In the genomic region with DNA sequence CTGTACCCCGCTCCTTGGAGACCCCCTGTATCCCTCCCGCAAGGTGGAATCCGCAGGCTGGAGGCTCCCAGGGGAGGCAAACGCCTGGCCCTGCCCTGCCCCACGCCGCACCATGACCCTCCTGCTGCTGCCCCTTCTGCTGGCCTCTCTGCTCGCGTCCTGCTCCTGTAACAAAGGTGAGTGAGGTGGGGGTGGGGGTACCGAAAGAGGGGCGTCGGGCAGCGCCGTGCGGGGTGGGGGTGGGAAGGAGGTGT, we compare ENCODE assay signal across 8 cellular contexts. TPM values are rescaled to one million over a fixed set of nuclear protein-coding genes. Genes with fewer than 3 reads are reported as not detected.
DNase-seq lines count a peak whose midpoint lies in the region; ATAC-seq and TF ChIP-seq lines count a peak whose summit lies in the region.

No MANE protein-coding gene starts in this region.

- WGBS in right cardiac atrium: under 1% methylated on average over 14 of the region's 14 CpGs

- H3K27me3 ChIP-seq in HAP-1 (ENCODE audit: low read depth): no peaks in the 10 kb centered on the region
- H3K27me3 ChIP-seq in WERI-Rb-1 (ENCODE audit: insufficient read depth, low read depth, severe bottlenecking): no peaks in the 10 kb centered on the region
- no peaks in the 10 kb centered on the region for H3K27me3 ChIP-seq in right cardiac atrium (ENCODE audit: control insufficient read depth, insufficient read depth)

- peak overlapping the region; percentile 97 for H3K4me3 Mint-ChIP-seq in stimulated activated memory B cell treated with anti-CD40 and anti-IgM and Interleukin-4, amounts not matched to agents 10 μg/mL and 1 μg/mL and 100 μg/mL, for 72 hours

- H3K36me3 ChIP-seq in HAP-1 (replicated peaks): peaks cover 10% of the 10 kb centered on the region
- H3K36me3 ChIP-seq in WERI-Rb-1: peaks cover 21% of the 10 kb centered on the region

- peak overlapping the region; percentile 83 for H3K27ac Mint-ChIP-seq in stimulated activated memory B cell treated with anti-CD40 and anti-IgM and Interleukin-4, amounts not matched to agents 10 μg/mL and 1 μg/mL and 100 μg/mL, for 72 hours

- no peaks in the 10 kb centered on the region for H3K9me3 ChIP-seq in HAP-1
- no peaks in the 10 kb centered on the region for H3K9me3 ChIP-seq in WERI-Rb-1 (ENCODE audit: severe bottlenecking)
- no peaks in the 10 kb centered on the region for H3K9me3 ChIP-seq in right cardiac atrium (ENCODE audit: control insufficient read depth, low read length)

- ATAC-seq in right cardiac atrium (peak in 1 of 2 donors; percentile 34), HG03520 (IDR thresholded peaks at IDR 0.05; ENCODE audit: unreplicated experiment) (no peak), GM21526 (IDR thresholded peaks at IDR 0.05; ENCODE audit: low FRiP score, unreplicated experiment) (no peak)
- peak; percentile 40 for ATAC-seq in stimulated activated memory B cell treated with anti-CD40 and anti-IgM and Interleukin-4, amounts not matched to agents 10 μg/mL and 1 μg/mL and 100 μg/mL, for 72 hours

- H3K4me1 ChIP-seq in HAP-1 (peaks cover 7% of the 10 kb centered on the region; the same call in 1 of the 2 replicates), right cardiac atrium (ENCODE audit: control insufficient read depth, insufficient read depth, low read length) (peaks cover 12% of the 10 kb centered on the region)

- intact Hi-C loops in right cardiac atrium (cut with DNase I): no loop called here

- H3K4me3 ChIP-seq in HAP-1 (peak overlapping the region; percentile 64), WERI-Rb-1 (ENCODE audit: low read depth, low read length) (peak overlapping the region; percentile 71), right cardiac atrium (ENCODE audit: low read length) (peak overlapping the region; percentile 83)

- H3K9me3 Mint-ChIP-seq in stimulated activated memory B cell treated with anti-CD40 and anti-IgM and Interleukin-4, amounts not matched to agents 10 μg/mL and 1 μg/mL and 100 μg/mL, for 72 hours: no peaks in the 10 kb centered on the region

- H3K27me3 Mint-ChIP-seq in stimulated activated memory B cell treated with anti-CD40 and anti-IgM and Interleukin-4, amounts not matched to agents 10 μg/mL and 1 μg/mL and 100 μg/mL, for 72 hours: no peaks in the 10 kb centered on the region

- DNase-seq in HAP-1 (ENCODE audit: low spot score in 2 of 2) (no peak), WERI-Rb-1 (no peak), right cardiac atrium (peak in 1 of 3 donors; percentile 43), NCI-H1694 (lab: John Stamatoyannopoulos, UW) (no peak)
- no peak for DNase-seq in effector CD4-positive, alpha-beta T cell

- H3K27ac ChIP-seq in WERI-Rb-1 (peak overlapping the region; percentile 79), right cardiac atrium (ENCODE audit: low read length) (peak overlapping the region; percentile 50)

- in situ Hi-C loops in HAP-1 (cut with MboI; ENCODE audit: low sequenced_read_pairs): no loop called here

- peaks cover 18% of the 10 kb centered on the region for H3K36me3 Mint-ChIP-seq in stimulated activated memory B cell treated with anti-CD40 and anti-IgM and Interleukin-4, amounts not matched to agents 10 μg/mL and 1 μg/mL and 100 μg/mL, for 72 hours

- peaks cover 37% of the 10 kb centered on the region for H3K4me1 Mint-ChIP-seq in stimulated activated memory B cell treated with anti-CD40 and anti-IgM and Interleukin-4, amounts not matched to agents 10 μg/mL and 1 μg/mL and 100 μg/mL, for 72 hours

- no peak for TF ChIP-seq CTCF in WERI-Rb-1 (IDR thresholded peaks at IDR 0.05; ENCODE audit: low read depth, low read length)

RNA-seq across cellular contexts. Expression of a gene that starts 0.3 kb away (rescaled TPM):
- total RNA-seq in right cardiac atrium: 10 to 100 TPM in 3 of 4 donors, 1 to 10 TPM in 1; 7.0 to 11.1 (median 10.7) TPM
- polyA plus RNA-seq in right cardiac atrium: 13.6 TPM

RNA-seq across cellular contexts. Expression of a gene that starts 1.8 kb away (rescaled TPM):
- 1 to 10 TPM in 1 of 4 donors, under 1 TPM in 2, not detected in 1; 0.47 to 1.7 (median 0.65) TPM for total RNA-seq in right cardiac atrium
- 0.77 TPM for polyA plus RNA-seq in right cardiac atrium

RNA-seq across cellular contexts. Expression of a gene that starts 21.4 kb away (rescaled TPM):
- total RNA-seq in right cardiac atrium: 10 to 100 TPM; 17.6 to 29.6 (median 21.6) TPM
- polyA plus RNA-seq in right cardiac atrium: 16.7 TPM

RNA-seq across cellular contexts. Expression of a gene that starts 38.2 kb away (rescaled TPM):
- 100 to 1,000 TPM; 245 to 447 (median 372) TPM for total RNA-seq in right cardiac atrium
- polyA plus RNA-seq in right cardiac atrium: 201 TPM

RNA-seq across cellular contexts. Expression of a gene that starts 59.0 kb away (rescaled TPM):
- total RNA-seq in right cardiac atrium: 10 to 100 TPM; 23.5 to 35.2 (median 29.8) TPM
- polyA plus RNA-seq in right cardiac atrium: 13.0 TPM
